18 cellular contexts compared by ENCODE assay signal in genomic region chr12:113468365-113469223, GRCh38. TPM values are rescaled to one million over a fixed set of nuclear protein-coding genes. Genes with fewer than 3 reads are reported as not detected.
A peak's percentile ranks its signal among the peaks of the same experiment; 100 is the strongest.
DNase-seq lines count a peak whose midpoint lies in the region; ATAC-seq and TF ChIP-seq lines count a peak whose summit lies in the region.
"Had no signal": no experiment of that assay in that cellular context is flagged by ENCODE, and none has a peak within 500 bp of the region (broad histone marks: within the 10 kb centered on the region; RNA-seq: fewer than 3 reads in every experiment).

No MANE protein-coding gene starts in this region.

- H3K27me3 Mint-ChIP-seq in brain, result peaks cover 99% of the 10 kb centered on the region

- peak overlapping the region in 3 of 5 experiments; percentile 39 to 81 (median 78) for H3K4me3 Mint-ChIP-seq in brain

- peak overlapping the region in 1 of 5 experiments; percentile 93 for H3K27ac Mint-ChIP-seq in brain
- H3K27ac Mint-ChIP-seq: mesothelial cell of epicardium; stimulated activated naive CD8-positive, alpha-beta T cell treated with anti-CD3 and anti-CD28 coated beads, Interleukin-15, Interleukin-2, amounts not matched to agents 100 ng/mL and 50 ng/mL, for 24 hours had no signal

- peaks cover 17% of the 10 kb centered on the region for H3K36me3 Mint-ChIP-seq in brain
- H3K36me3 Mint-ChIP-seq: mesothelial cell of epicardium had no signal

- peak; percentile 13 for DNase-seq in AG08396 (ENCODE audit: low spot score)
- DNase-seq in DMS53 treated with DMSO at 0.1 percent for 48 hours (lab: John Stamatoyannopoulos, UW; ENCODE audit: unreplicated experiment), result peak; percentile 55
- DNase-seq in kidney tubule cell (ENCODE audit: low spot score), result peak; percentile 8
- DNase-seq in NCI-H1417 (lab: John Stamatoyannopoulos, UW), result no peak
- no peak for DNase-seq in D341Med (ENCODE audit: low spot score)
- DNase-seq: C1 segment of cervical spinal cord; central memory CD4-positive, alpha-beta T cell; Karpas-422; NCI-H1436; NCI-H524 treated with DMSO at 0.1 percent for 48 hours; uterus; WERI-Rb-1 had no signal

- peaks cover 29% of the 10 kb centered on the region for H3K4me1 Mint-ChIP-seq in brain

- no peak for ATAC-seq in GM18517 (IDR thresholded peaks at IDR 0.05; ENCODE audit: unreplicated experiment)
- ATAC-seq: activated naive CD4-positive, alpha-beta T cell treated with anti-CD3 and anti-CD28 coated beads, Interleukin-2, amount 50 U/mL, for 72 hours had no signal

- H3K9me3 Mint-ChIP-seq in brain, result peaks cover 2 to 24% (median 12%) of the 10 kb centered on the region in 5 experiments
- H3K9me3 Mint-ChIP-seq: activated naive CD4-positive, alpha-beta T cell treated with anti-CD3 and anti-CD28 coated beads, Interleukin-2, amount 50 U/mL, for 72 hours; mesothelial cell of epicardium; stimulated activated naive CD8-positive, alpha-beta T cell treated with anti-CD3 and anti-CD28 coated beads, Interleukin-15, Interleukin-2, amounts not matched to agents 100 ng/mL and 50 ng/mL, for 24 hours had no signal

- no peak for TF ChIP-seq CTCF in brain (conservative IDR thresholded peaks at IDR 0.05)

RNA-seq across cellular contexts. Expression of gene LHX5, which starts 3.1 kb away (rescaled TPM):
- 0.10 TPM for polyA plus RNA-seq in brain (ENCODE audit: insufficient read depth, low read depth, low replicate concordance)
- polyA plus RNA-seq: pancreas had no signal

RNA-seq across cellular contexts. Expression of gene SDSL, which starts 46.4 kb away (rescaled TPM):
- 10.4 TPM for polyA plus RNA-seq in brain (ENCODE audit: insufficient read depth, low read depth, low replicate concordance)

Comparison
In these comparisons a context has a peak if more than half of its experiments do, and no peak if none do; other contexts are left out.
1. DNase-seq: peak in AG08396 (single experiment), DMS53 treated with DMSO at 0.1 percent for 48 hours (single experiment) and kidney tubule cell (single experiment); none in NCI-H1417 (0 of 3) and D341Med (single experiment).